ENCODE assay signal across 13 cellular contexts in genomic region chr6:10268111-10268510, GRCh38.
"Had no signal": no experiment of that assay in that cellular context is flagged by ENCODE, and none has a peak within 500 bp of the region (broad histone marks: within the 10 kb centered on the region; RNA-seq: fewer than 3 reads in every experiment).

No MANE protein-coding gene starts in this region.

- H3K27ac ChIP-seq: heart left ventricle, left lung, suprapubic skin, upper lobe of left lung, WERI-Rb-1 had no signal

- H3K36me3 ChIP-seq: heart left ventricle, left lung, suprapubic skin, upper lobe of left lung, WERI-Rb-1 had no signal

- H3K27ac Mint-ChIP-seq: activated T-helper 1 cell treated with anti-CD3 and anti-CD28 coated beads, Interleukin-12 subunit alpha, Interleukin-12 subunit beta, Interleukin-2, Interleukin-4 antibody, amounts not matched to agents 30 ng/mL and 10 ng/mL and 1 ng/mL, durations not matched to agents 14 hours and 24 hours and 36 hours; natural killer cell had no signal

- H3K4me3 ChIP-seq: heart left ventricle, left lung, suprapubic skin, upper lobe of left lung had no signal

- H3K27me3 ChIP-seq: upper lobe of left lung had no signal

- ATAC-seq: heart left ventricle; left lung; natural killer cell; stimulated activated naive CD8-positive, alpha-beta T cell treated with anti-CD3 and anti-CD28 coated beads, Interleukin-15, Interleukin-2, amounts not matched to agents 100 U/mL and 50 U/mL, for 24 hours had no signal

- H3K4me3 Mint-ChIP-seq: activated T-helper 1 cell treated with anti-CD3 and anti-CD28 coated beads, Interleukin-12 subunit alpha, Interleukin-12 subunit beta, Interleukin-2, Interleukin-4 antibody, amounts not matched to agents 30 ng/mL and 10 ng/mL and 1 ng/mL, durations not matched to agents 14 hours and 24 hours and 36 hours; natural killer cell had no signal

- H3K4me1 ChIP-seq: heart left ventricle, left lung, suprapubic skin, upper lobe of left lung had no signal

- DNase-seq: activated CD4-positive, alpha-beta T cell treated with anti-CD3 and anti-CD28 coated beads for 48 hours; activated naive CD4-positive, alpha-beta T cell; aorta; heart left ventricle; left lung; natural killer cell; stimulated activated CD4-positive, alpha-beta T cell treated with anti-CD3 and anti-CD28 coated beads, Interleukin-4, amount 100 ng/mL, for 1 hour; stimulated activated CD8-positive, alpha-beta memory T cell treated with anti-CD3 and anti-CD28 coated beads, Interleukin-4, amount 100 ng/mL, for 48 hours; stimulated activated naive CD8-positive, alpha-beta T cell treated with anti-CD3 and anti-CD28 coated beads, Interleukin-15, Interleukin-2, amounts not matched to agents 100 U/mL and 50 U/mL, for 24 hours; upper lobe of left lung; WERI-Rb-1 had no signal

- H3K4me1 Mint-ChIP-seq: natural killer cell had no signal

- H3K9me3 ChIP-seq: left lung, suprapubic skin, upper lobe of left lung had no signal

- H3K9me3 Mint-ChIP-seq: activated T-helper 1 cell treated with anti-CD3 and anti-CD28 coated beads, Interleukin-12 subunit alpha, Interleukin-12 subunit beta, Interleukin-2, Interleukin-4 antibody, amounts not matched to agents 30 ng/mL and 10 ng/mL and 1 ng/mL, durations not matched to agents 14 hours and 24 hours and 36 hours had no signal
